Comparison of ENCODE assay signal across 30 cellular contexts in genomic region chr17:64276961-64277505, GRCh38. TPM values are rescaled to one million over a fixed set of nuclear protein-coding genes. Genes with fewer than 3 reads are reported as not detected.
DNase-seq lines count a peak whose midpoint lies in the region; ATAC-seq and TF ChIP-seq lines count a peak whose summit lies in the region.
"Had no signal": no experiment of that assay in that cellular context is flagged by ENCODE, and none has a peak within 500 bp of the region (broad histone marks: within the 10 kb centered on the region; RNA-seq: fewer than 3 reads in every experiment).

No MANE protein-coding gene starts in this region.

- peak overlapping the region; percentile 81 for H3K27ac ChIP-seq in angular gyrus (ENCODE audit: low read depth, low read length)
- H3K27ac ChIP-seq in heart left ventricle: peak overlapping the region in 11 of 12 donors; percentile 11 to 83 (median 71)
- peak overlapping the region; percentile 39 for H3K27ac ChIP-seq in upper lobe of right lung
- H3K27ac ChIP-seq: colonic mucosa, Peyer's patch, suprapubic skin had no signal

- H3K27ac Mint-ChIP-seq in nephron: peak overlapping the region; percentile 71 to 98 (median 95)
- H3K27ac Mint-ChIP-seq: activated CD8-positive, alpha-beta T cell treated with anti-CD3 and anti-CD28 coated beads for 36 hours; activated T-helper 17 cell treated with anti-CD3 and anti-CD28 coated beads, Interleukin-2, amount 50 U/mL, for 72 hours; GM23338 had no signal

- peak in 3 of 4 donors; percentile 30 to 65 (median 46) for ATAC-seq in heart left ventricle
- ATAC-seq in upper lobe of right lung: no peak
- ATAC-seq in HG02938 (IDR thresholded peaks at IDR 0.05; ENCODE audit: unreplicated experiment): no peak
- no peak for ATAC-seq in GM18861 (IDR thresholded peaks at IDR 0.05; ENCODE audit: unreplicated experiment)
- ATAC-seq: activated CD8-positive, alpha-beta T cell treated with anti-CD3 and anti-CD28 coated beads for 36 hours; activated T-helper 17 cell treated with anti-CD3 and anti-CD28 coated beads, Interleukin-2, amount 50 U/mL, for 72 hours; GM23338; naive thymus-derived CD8-positive, alpha-beta T cell had no signal

- intact Hi-C loops in heart left ventricle (cut with DNase I): loop anchor here in 3 of 10 donors (1.0 to 10.0 kb wide), 3 partner anchors 125 to 252 kb away; partner anchors contain the start of gene ICAM2 (in 1 of the 3)
- intact Hi-C loops in upper lobe of right lung (cut with DNase I): no loop called here

- H3K9me3 ChIP-seq in heart left ventricle (peaks cover 0 to 4% (median 0%) of the 10 kb centered on the region in 12 donors), upper lobe of right lung (no peaks in the 10 kb centered on the region)
- H3K9me3 ChIP-seq: breast epithelium, colonic mucosa, Peyer's patch, suprapubic skin had no signal

- H3K4me1 Mint-ChIP-seq in nephron: peaks cover 26% of the 10 kb centered on the region
- H3K4me1 Mint-ChIP-seq: activated T-helper 17 cell treated with anti-CD3 and anti-CD28 coated beads, Interleukin-2, amount 50 U/mL, for 72 hours; GM23338 had no signal

- H3K9me3 Mint-ChIP-seq in nephron: no peaks in the 10 kb centered on the region
- H3K9me3 Mint-ChIP-seq: activated T-helper 17 cell treated with anti-CD3 and anti-CD28 coated beads, Interleukin-2, amount 50 U/mL, for 72 hours; GM23338; naive thymus-derived CD8-positive, alpha-beta T cell had no signal

- H3K4me3 Mint-ChIP-seq in nephron: no peak overlapping the region
- H3K4me3 Mint-ChIP-seq: activated CD8-positive, alpha-beta T cell treated with anti-CD3 and anti-CD28 coated beads for 36 hours; activated T-helper 17 cell treated with anti-CD3 and anti-CD28 coated beads, Interleukin-2, amount 50 U/mL, for 72 hours; GM23338; naive thymus-derived CD8-positive, alpha-beta T cell had no signal

- H3K27me3 ChIP-seq in heart left ventricle: no peaks in the 10 kb centered on the region
- no peaks in the 10 kb centered on the region for H3K27me3 ChIP-seq in upper lobe of right lung
- H3K27me3 ChIP-seq: breast epithelium, colonic mucosa, Peyer's patch, suprapubic skin had no signal

- DNase-seq in heart left ventricle (no peak), upper lobe of right lung (no peak), NCI-H1930 (lab: John Stamatoyannopoulos, UW) (no peak)
- DNase-seq: activated CD8-positive, alpha-beta memory T cell treated with anti-CD3 and anti-CD28 coated beads, Interleukin-2, amount 50 U/mL, for 48 hours; activated CD8-positive, alpha-beta T cell treated with anti-CD3 and anti-CD28 coated beads for 36 hours; activated naive CD4-positive, alpha-beta T cell treated with anti-CD3 and anti-CD28 coated beads, Interleukin-2, amount 50 U/mL, for 16 hours; amniotic stem cell; C1 segment of cervical spinal cord; colonic mucosa; COR-L47; effector memory CD4-positive, alpha-beta T cell; glutamatergic neuron; Kasumi-1; naive thymus-derived CD8-positive, alpha-beta T cell; NCI-H1417 treated with DMSO at 0.1 percent for 48 hours; NCI-H446; NCI-H748 treated with DMSO at 0.1 percent for 48 hours; occipital lobe; Peyer's patch; stimulated activated naive CD4-positive, alpha-beta T cell; SW 1271 had no signal

- WGBS in heart left ventricle, 4 donors: 71 to 81% (median 74%) methylated on average over 11 of the region's 11 CpGs

- peaks cover 6% of the 10 kb centered on the region for H3K27me3 Mint-ChIP-seq in nephron (ENCODE audit: low read depth)
- H3K27me3 Mint-ChIP-seq: activated CD8-positive, alpha-beta T cell treated with anti-CD3 and anti-CD28 coated beads for 36 hours; activated T-helper 17 cell treated with anti-CD3 and anti-CD28 coated beads, Interleukin-2, amount 50 U/mL, for 72 hours; naive thymus-derived CD8-positive, alpha-beta T cell had no signal

- H3K36me3 ChIP-seq in heart left ventricle: no peaks in the 10 kb centered on the region
- no peaks in the 10 kb centered on the region for H3K36me3 ChIP-seq in upper lobe of right lung
- H3K36me3 ChIP-seq: breast epithelium, colonic mucosa, Peyer's patch, suprapubic skin had no signal

- H3K4me1 ChIP-seq in heart left ventricle (peaks cover 0 to 35% (median 19%) of the 10 kb centered on the region in 12 donors), upper lobe of right lung (peaks cover 8% of the 10 kb centered on the region)
- H3K4me1 ChIP-seq: breast epithelium, Peyer's patch had no signal

- no peak for TF ChIP-seq POLR2A in heart left ventricle (IDR thresholded peaks at IDR 0.05)

- H3K4me3 ChIP-seq in heart left ventricle (no peak overlapping the region), upper lobe of right lung (no peak overlapping the region)
- H3K4me3 ChIP-seq: breast epithelium, colonic mucosa, GM23338, Peyer's patch, skin epidermis, suprapubic skin had no signal

- no peaks in the 10 kb centered on the region for H3K36me3 Mint-ChIP-seq in nephron (ENCODE audit: low read depth)
- H3K36me3 Mint-ChIP-seq: naive thymus-derived CD8-positive, alpha-beta T cell had no signal

- TF ChIP-seq CTCF in heart left ventricle (IDR thresholded peaks at IDR 0.05) (no peak), nephron (IDR thresholded peaks at IDR 0.05; ENCODE audit: unreplicated experiment in 3 of 3) (no peak), upper lobe of right lung (IDR thresholded peaks at IDR 0.05) (no peak)

RNA-seq across cellular contexts. Expression of gene TEX2, which starts 14.0 kb away (rescaled TPM):
- total RNA-seq in heart left ventricle: 10 to 100 TPM; 42.2 to 55.8 (median 51.1) TPM
- polyA plus RNA-seq in heart left ventricle: 10 to 100 TPM; 16.8 to 49.1 TPM
- total RNA-seq in upper lobe of right lung: 50.6 TPM

Comparison
In these comparisons a context has a peak if more than half of its experiments do, and no peak if none do; other contexts are left out.
1. ATAC-seq: peak in heart left ventricle (3 of 4); none in upper lobe of right lung (single experiment), HG02938 (single experiment) and GM18861 (single experiment).
2. Peak in every context shown above with its lines, with median percentiles within 50 percentile points of each other: H3K27ac ChIP-seq.